Comparison of ENCODE assay signal across 34 cellular contexts in the genomic region with DNA sequence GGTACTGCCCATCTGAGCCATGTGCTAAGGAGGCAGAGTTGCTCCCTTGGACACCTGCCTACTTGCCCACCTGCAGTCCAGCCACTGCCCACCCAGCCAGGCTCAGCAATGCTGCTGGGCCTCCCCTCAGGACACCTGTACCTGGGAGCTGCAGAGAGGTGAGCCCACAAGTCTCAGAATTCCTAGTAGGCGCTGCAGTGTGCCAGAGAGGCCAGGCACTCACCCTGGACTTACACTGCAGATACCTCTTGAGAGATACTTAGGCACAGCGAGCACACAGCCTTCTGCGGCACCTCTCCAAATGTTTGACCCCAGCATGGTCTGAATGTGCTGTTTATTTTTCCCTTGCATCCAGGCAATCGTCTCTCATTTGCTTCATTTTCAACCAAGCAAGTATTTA.
"Had no signal": no experiment of that assay in that cellular context is flagged by ENCODE, and none has a peak within 500 bp of the region (broad histone marks: within the 10 kb centered on the region; RNA-seq: fewer than 3 reads in every experiment).

No MANE protein-coding gene starts in this region.

- H3K27ac ChIP-seq: adrenal gland, body of pancreas, cardiac muscle cell, VCaP had no signal

- H3K27me3 ChIP-seq: adrenal gland, body of pancreas, cardiac muscle cell had no signal

- H3K27ac Mint-ChIP-seq: activated B cell treated with CpG ODN at 0.5 μM for 24 hours; activated CD4-positive, alpha-beta memory T cell treated with anti-CD3 and anti-CD28 coated beads for 36 hours; activated CD4-positive, alpha-beta T cell treated with anti-CD3 and anti-CD28 coated beads, Interleukin-2, amount 10 ng/mL, durations not matched to agents 24 days and 14 days; activated CD8-positive, alpha-beta T cell treated with anti-CD3 and anti-CD28 coated beads for 36 hours; activated naive CD4-positive, alpha-beta T cell treated with anti-CD3 and anti-CD28 coated beads for 36 hours; activated naive CD4-positive, alpha-beta T cell treated with anti-CD3 and anti-CD28 coated beads, Interleukin-2, amount 50 U/mL, for 72 hours; activated naive CD8-positive, alpha-beta T cell treated with anti-CD3 and anti-CD28 coated beads for 36 hours; activated T-cell treated with anti-CD3 and anti-CD28 coated beads, Interleukin-2, amount 50 U/mL, for 72 hours; activated T-helper 1 cell treated with anti-CD3 and anti-CD28 coated beads, Interleukin-12 subunit alpha, Interleukin-12 subunit beta, Interleukin-2, Interleukin-4 antibody, amounts not matched to agents 30 ng/mL and 10 ng/mL and 1 ng/mL, durations not matched to agents 14 hours and 24 hours and 36 hours; activated T-helper 17 cell treated with anti-CD3 and anti-CD28 coated beads, Interleukin-2, amount 50 U/mL, for 72 hours; T-helper 1 cell treated with Interleukin-12 subunit alpha and Interleukin-12 subunit beta and Interleukin-4 antibody, amounts not matched to agents 30 μg/mL and 1 μg/mL, for 36 hours; T-helper 2 cell treated with Interferon-gamma antibody and Interleukin-4, amounts not matched to agents 5 μg/mL and 100 μg/mL, for 36 hours had no signal

- H3K9me3 ChIP-seq: adrenal gland, body of pancreas had no signal

- H3K4me3 Mint-ChIP-seq: activated B cell treated with CpG ODN at 0.5 μM for 24 hours; activated CD4-positive, alpha-beta memory T cell treated with anti-CD3 and anti-CD28 coated beads for 36 hours; activated CD4-positive, alpha-beta T cell treated with anti-CD3 and anti-CD28 coated beads, Interleukin-2, amount 10 ng/mL, durations not matched to agents 24 days and 14 days; activated CD8-positive, alpha-beta T cell treated with anti-CD3 and anti-CD28 coated beads for 36 hours; activated naive CD4-positive, alpha-beta T cell treated with anti-CD3 and anti-CD28 coated beads for 36 hours; activated naive CD8-positive, alpha-beta T cell treated with anti-CD3 and anti-CD28 coated beads for 36 hours; activated T-cell treated with anti-CD3 and anti-CD28 coated beads, Interleukin-2, amount 50 U/mL, for 4 hours; activated T-cell treated with anti-CD3 and anti-CD28 coated beads, Interleukin-2, amount 50 U/mL, for 72 hours; activated T-helper 1 cell treated with anti-CD3 and anti-CD28 coated beads, Interleukin-12 subunit alpha, Interleukin-12 subunit beta, Interleukin-2, Interleukin-4 antibody, amounts not matched to agents 30 ng/mL and 10 ng/mL and 1 ng/mL, durations not matched to agents 14 hours and 24 hours and 36 hours; activated T-helper 17 cell treated with anti-CD3 and anti-CD28 coated beads, Interleukin-2, amount 50 U/mL, for 72 hours; central memory CD8-positive, alpha-beta T cell; T-helper 1 cell treated with Interleukin-12 subunit alpha and Interleukin-12 subunit beta and Interleukin-4 antibody, amounts not matched to agents 30 μg/mL and 1 μg/mL, for 36 hours; T-helper 2 cell treated with Interferon-gamma antibody and Interleukin-4, amounts not matched to agents 5 μg/mL and 100 μg/mL, for 36 hours had no signal

- H3K36me3 ChIP-seq: adrenal gland, cardiac muscle cell had no signal

- H3K4me3 ChIP-seq: adrenal gland, body of pancreas, cardiac muscle cell had no signal

- H3K4me1 Mint-ChIP-seq: activated B cell treated with CpG ODN at 0.5 μM for 24 hours; activated CD4-positive, alpha-beta T cell treated with anti-CD3 and anti-CD28 coated beads, Interleukin-2, amount 10 ng/mL, durations not matched to agents 24 days and 14 days; activated naive CD8-positive, alpha-beta T cell treated with anti-CD3 and anti-CD28 coated beads for 36 hours; activated T-helper 17 cell treated with anti-CD3 and anti-CD28 coated beads, Interleukin-2, amount 50 U/mL, for 72 hours; central memory CD8-positive, alpha-beta T cell had no signal

- H3K9me3 Mint-ChIP-seq: activated B cell treated with CpG ODN at 0.5 μM for 24 hours; activated CD4-positive, alpha-beta memory T cell treated with anti-CD3 and anti-CD28 coated beads for 36 hours; activated CD4-positive, alpha-beta T cell treated with anti-CD3 and anti-CD28 coated beads, Interleukin-2, amount 10 ng/mL, durations not matched to agents 24 days and 14 days; activated CD8-positive, alpha-beta T cell treated with anti-CD3 and anti-CD28 coated beads for 36 hours; activated naive CD4-positive, alpha-beta T cell treated with anti-CD3 and anti-CD28 coated beads for 36 hours; activated naive CD4-positive, alpha-beta T cell treated with anti-CD3 and anti-CD28 coated beads, Interleukin-2, amount 50 U/mL, for 72 hours; activated naive CD8-positive, alpha-beta T cell treated with anti-CD3 and anti-CD28 coated beads for 36 hours; activated T-cell treated with anti-CD3 and anti-CD28 coated beads, Interleukin-2, amount 50 U/mL, for 4 hours; activated T-cell treated with anti-CD3 and anti-CD28 coated beads, Interleukin-2, amount 50 U/mL, for 72 hours; activated T-helper 1 cell treated with anti-CD3 and anti-CD28 coated beads, Interleukin-12 subunit alpha, Interleukin-12 subunit beta, Interleukin-2, Interleukin-4 antibody, amounts not matched to agents 30 ng/mL and 10 ng/mL and 1 ng/mL, durations not matched to agents 14 hours and 24 hours and 36 hours; activated T-helper 17 cell treated with anti-CD3 and anti-CD28 coated beads, Interleukin-2, amount 50 U/mL, for 72 hours; central memory CD8-positive, alpha-beta T cell; T-helper 1 cell treated with Interleukin-12 subunit alpha and Interleukin-12 subunit beta and Interleukin-4 antibody, amounts not matched to agents 30 μg/mL and 1 μg/mL, for 36 hours; T-helper 2 cell treated with Interferon-gamma antibody and Interleukin-4, amounts not matched to agents 5 μg/mL and 100 μg/mL, for 36 hours had no signal

- H3K36me3 Mint-ChIP-seq: activated CD4-positive, alpha-beta memory T cell treated with anti-CD3 and anti-CD28 coated beads for 36 hours; activated naive CD4-positive, alpha-beta T cell treated with anti-CD3 and anti-CD28 coated beads, Interleukin-2, amount 50 U/mL, for 72 hours; activated naive CD8-positive, alpha-beta T cell treated with anti-CD3 and anti-CD28 coated beads for 36 hours had no signal

- ATAC-seq: activated CD8-positive, alpha-beta T cell treated with anti-CD3 and anti-CD28 coated beads for 36 hours; activated naive CD4-positive, alpha-beta T cell treated with anti-CD3 and anti-CD28 coated beads, Interleukin-2, amount 50 U/mL, for 72 hours; activated T-cell treated with anti-CD3 and anti-CD28 coated beads, Interleukin-2, amount 50 U/mL, for 4 hours; activated T-cell treated with anti-CD3 and anti-CD28 coated beads, Interleukin-2, amount 50 U/mL, for 72 hours; activated T-helper 17 cell treated with anti-CD3 and anti-CD28 coated beads, Interleukin-2, amount 50 U/mL, for 72 hours; body of pancreas had no signal

- H3K27me3 Mint-ChIP-seq: activated naive CD8-positive, alpha-beta T cell treated with anti-CD3 and anti-CD28 coated beads for 36 hours had no signal

- H3K4me1 ChIP-seq: body of pancreas had no signal

- DNase-seq: activated B cell treated with CpG ODN at 0.5 μM for 24 hours; activated CD4-positive, alpha-beta memory T cell treated with anti-CD3 and anti-CD28 coated beads for 36 hours; activated CD4-positive, alpha-beta T cell treated with anti-CD3 and anti-CD28 coated beads for 4 hours; activated CD4-positive, alpha-beta T cell treated with anti-CD3 and anti-CD28 coated beads, Interleukin-2, amount 10 ng/mL, durations not matched to agents 24 days and 14 days; activated CD4-positive, alpha-beta T cell treated with anti-CD3 and anti-CD28 coated beads, Interleukin-2, amount 50 U/mL, for 1 hour; activated CD4-positive, alpha-beta T cell treated with anti-CD3 and anti-CD28 coated beads, Interleukin-2, amount 50 U/mL, for 4 hours; activated CD4-positive, CD25-positive, alpha-beta regulatory T cell treated with anti-CD3 and anti-CD28 coated beads, Interleukin-2, amount 50 U/mL, for 72 hours; activated CD8-positive, alpha-beta memory T cell treated with anti-CD3 and anti-CD28 coated beads, Interleukin-2, amount 50 U/mL, for 4 hours; activated CD8-positive, alpha-beta T cell treated with anti-CD3 and anti-CD28 coated beads for 36 hours; activated effector memory CD4-positive, alpha-beta T cell treated with anti-CD3 and anti-CD28 coated beads, Interleukin-2, amount 50 U/mL, for 16 hours; activated gamma-delta T cell treated with Interleukin-2 at 50 U/mL for 16 hours; activated naive CD4-positive, alpha-beta T cell; activated naive CD4-positive, alpha-beta T cell treated with anti-CD3 and anti-CD28 coated beads for 36 hours; activated naive CD4-positive, alpha-beta T cell treated with anti-CD3 and anti-CD28 coated beads, Interleukin-2, amount 50 U/mL, for 16 hours; activated naive CD8-positive, alpha-beta T cell treated with anti-CD3 and anti-CD28 coated beads for 36 hours; activated T-cell treated with anti-CD3 and anti-CD28 coated beads for 4 hours; activated T-cell treated with anti-CD3 and anti-CD28 coated beads, Interleukin-2, amount 50 U/mL, for 1 hour; activated T-cell treated with anti-CD3 and anti-CD28 coated beads, Interleukin-2, amount 50 U/mL, for 4 hours; activated T-cell treated with anti-CD3 and anti-CD28 coated beads, Interleukin-2, amount 50 U/mL, for 72 hours; adrenal gland; amniotic stem cell; aorta; body of pancreas; T-helper 1 cell; T-helper 2 cell; T-helper 9 cell had no signal
